In genomic region chr1:229130028-229130668, GRCh38 we compare ENCODE assay signal across 10 cellular contexts.
DNase-seq lines count a peak whose midpoint lies in the region; ATAC-seq and TF ChIP-seq lines count a peak whose summit lies in the region.
"Had no signal": no experiment of that assay in that cellular context is flagged by ENCODE, and none has a peak within 500 bp of the region (broad histone marks: within the 10 kb centered on the region; RNA-seq: fewer than 3 reads in every experiment).

No MANE protein-coding gene starts in this region.

- ATAC-seq in heart left ventricle (peak in 3 of 4 donors; percentile 41 to 76 (median 76)), HG02623 (IDR thresholded peaks at IDR 0.05; ENCODE audit: unreplicated experiment) (no peak)
- peak; percentile 11 for ATAC-seq in activated T-helper 17 cell treated with anti-CD3 and anti-CD28 coated beads, Interleukin-2, amount 50 U/mL, for 72 hours (replicated peaks)

- TF ChIP-seq POLR2A in heart left ventricle (IDR thresholded peaks at IDR 0.05) (no peak), lower leg skin (IDR thresholded peaks at IDR 0.05) (no peak)

- H3K4me3 Mint-ChIP-seq in activated T-helper 17 cell treated with anti-CD3 and anti-CD28 coated beads, Interleukin-2, amount 50 U/mL, for 72 hours: peak overlapping the region; percentile 1

- no peaks in the 10 kb centered on the region for H3K36me3 Mint-ChIP-seq in activated T-helper 17 cell treated with anti-CD3 and anti-CD28 coated beads, Interleukin-2, amount 50 U/mL, for 72 hours (ENCODE audit: low read depth)

- peaks cover 7% of the 10 kb centered on the region for H3K9me3 Mint-ChIP-seq in activated T-helper 17 cell treated with anti-CD3 and anti-CD28 coated beads, Interleukin-2, amount 50 U/mL, for 72 hours

- 64 to 76% (median 67%) methylated on average over 9 of the region's 9 CpGs for WGBS in heart left ventricle, 4 donors
- 54 to 68% methylated on average over 9 of the region's 9 CpGs for WGBS in lower leg skin, 2 donors

- H3K9me3 ChIP-seq in heart left ventricle: peaks cover 0 to 10% (median 0%) of the 10 kb centered on the region in 12 donors

- H3K27me3 ChIP-seq in heart left ventricle: peaks cover 0 to 16% (median 0%) of the 10 kb centered on the region in 9 donors

- H3K27ac Mint-ChIP-seq in activated T-helper 17 cell treated with anti-CD3 and anti-CD28 coated beads, Interleukin-2, amount 50 U/mL, for 72 hours: no peak overlapping the region

- H3K4me1 ChIP-seq in heart left ventricle: peaks cover 0 to 41% (median 0%) of the 10 kb centered on the region in 12 donors

- intact Hi-C loops in heart left ventricle (cut with DNase I): no loop called here
- intact Hi-C loops in cardiac septum (cut with DNase I): no loop called here
- intact Hi-C loops in lower leg skin (cut with DNase I; ENCODE audit: low total_unique reads): no loop called here

- H3K4me1 Mint-ChIP-seq in activated T-helper 17 cell treated with anti-CD3 and anti-CD28 coated beads, Interleukin-2, amount 50 U/mL, for 72 hours: peaks cover 41% of the 10 kb centered on the region

- no peaks in the 10 kb centered on the region for H3K27me3 Mint-ChIP-seq in activated T-helper 17 cell treated with anti-CD3 and anti-CD28 coated beads, Interleukin-2, amount 50 U/mL, for 72 hours

- peak overlapping the region in 1 of 12 donors; percentile 37 for H3K27ac ChIP-seq in heart left ventricle

- DNase-seq in heart left ventricle (peak in 3 of 5 donors; percentile 36 to 56 (median 49)), cardiac septum (ENCODE audit: low spot score) (no peak), lower leg skin (ENCODE audit: low spot score in 2 of 2) (peak; percentile 50 to 86), NCI-H187 treated with DMSO at 0.1 percent for 48 hours (lab: John Stamatoyannopoulos, UW) (no peak), T-helper 9 cell (no peak), GM19238 (ENCODE audit: insufficient read length, low spot score) (no peak)
- DNase-seq: GOT3, NCI-H226 had no signal

- no peaks in the 10 kb centered on the region for H3K36me3 ChIP-seq in heart left ventricle

- TF ChIP-seq CTCF in heart left ventricle (IDR thresholded peaks at IDR 0.05) (no peak), lower leg skin (IDR thresholded peaks at IDR 0.05) (no peak)

- no peak overlapping the region for H3K4me3 ChIP-seq in heart left ventricle
- no peak overlapping the region for H3K4me3 ChIP-seq in lower leg skin (ENCODE audit: low read depth, poor library complexity, severe bottlenecking)

Comparison
In these comparisons a context has a peak if more than half of its experiments do, and no peak if none do; other contexts are left out.
1. DNase-seq: peak in heart left ventricle (3 of 5) and lower leg skin (2 of 2); none in cardiac septum (single experiment), NCI-H187 treated with DMSO at 0.1 percent for 48 hours (single experiment), T-helper 9 cell (single experiment) and GM19238 (single experiment).